Comparison of ENCODE assay signal across 1 cellular context in genomic region chr13:79480954-79481684, GRCh38.
TF ChIP-seq lines count a peak whose summit lies in the region.

Gene NDFIP2 (plus strand): TSS chr13:79481155. CDS start chr13:79481204, 49 bp downstream.

TF ChIP-seq in HepG2, 621 proteins besides CTCF, POLR2A, EP300 and RAD21 (continued from another document and continues in another):
- TF ChIP-seq ZNF784 (CRISPR knock-in tag; IDR thresholded peaks at IDR 0.05; ENCODE audit: borderline replicate concordance) (no peak), ZBTB26 (CRISPR knock-in tag; IDR thresholded peaks at IDR 0.05; ENCODE audit: borderline replicate concordance) (no peak), KLF13 (CRISPR knock-in tag; IDR thresholded peaks at IDR 0.05) (no peak), ATF7 (IDR thresholded peaks at IDR 0.05) (no peak), ATF7 (CRISPR knock-in tag; IDR thresholded peaks at IDR 0.05) (no peak), GATAD1 (CRISPR knock-in tag; IDR thresholded peaks at IDR 0.05) (peak; percentile 82), ZNF543 (CRISPR knock-in tag; IDR thresholded peaks at IDR 0.05) (peak; percentile 84), ZNF629 (CRISPR knock-in tag; conservative IDR thresholded peaks at IDR 0.05) (no peak), HOXA7 (CRISPR knock-in tag; IDR thresholded peaks at IDR 0.05) (no peak), ZNF768 (CRISPR knock-in tag; IDR thresholded peaks at IDR 0.05) (peak; percentile 70; the same call in 1 of the 2 replicates), ZBTB38 (CRISPR knock-in tag; IDR thresholded peaks at IDR 0.05) (peak; percentile 59; the same call in 1 of the 2 replicates), ZNF235 (CRISPR knock-in tag; IDR thresholded peaks at IDR 0.05; ENCODE audit: borderline replicate concordance) (no peak), HOXA9 (CRISPR knock-in tag; IDR thresholded peaks at IDR 0.05; ENCODE audit: borderline replicate concordance) (peak; percentile 34; the same call in 1 of the 2 replicates), ZNF441 (CRISPR knock-in tag; IDR thresholded peaks at IDR 0.05; ENCODE audit: borderline replicate concordance) (0 out of 2 replicates have a peak, but pooled peaks have one; percentile 73), PAWR (CRISPR knock-in tag; IDR thresholded peaks at IDR 0.05; ENCODE audit: borderline replicate concordance) (no peak), MYC (CRISPR knock-in tag; IDR thresholded peaks at IDR 0.05; ENCODE audit: borderline replicate concordance) (peak; percentile 73), PAX8 (CRISPR knock-in tag; IDR thresholded peaks at IDR 0.05; ENCODE audit: borderline replicate concordance) (no peak), HOMEZ (CRISPR knock-in tag; IDR thresholded peaks at IDR 0.05; ENCODE audit: low read depth) (no peak), MEIS2 (CRISPR knock-in tag; IDR thresholded peaks at IDR 0.05) (peak; percentile 74; the same call in 1 of the 2 replicates), ZNF761 (CRISPR knock-in tag; conservative IDR thresholded peaks at IDR 0.05) (no peak), NFYB (CRISPR knock-in tag; IDR thresholded peaks at IDR 0.05) (peak; percentile 63), ZFP41 (CRISPR knock-in tag; IDR thresholded peaks at IDR 0.05; ENCODE audit: borderline replicate concordance) (no peak), ZBTB10 (CRISPR knock-in tag; IDR thresholded peaks at IDR 0.05; ENCODE audit: borderline replicate concordance) (no peak), TOE1 (CRISPR knock-in tag; IDR thresholded peaks at IDR 0.05) (no peak), ATF6 (CRISPR knock-in tag; conservative IDR thresholded peaks at IDR 0.05) (no peak), AHR (CRISPR knock-in tag; IDR thresholded peaks at IDR 0.05) (no peak), GLMP (CRISPR knock-in tag; IDR thresholded peaks at IDR 0.05; ENCODE audit: borderline replicate concordance) (no peak), ZFP36L2 (CRISPR knock-in tag; IDR thresholded peaks at IDR 0.05) (no peak), ZBTB1 (CRISPR knock-in tag; IDR thresholded peaks at IDR 0.05; ENCODE audit: borderline replicate concordance) (no peak), BRF2 (CRISPR knock-in tag; IDR thresholded peaks at IDR 0.05) (peak; percentile 63; the same call in 1 of the 2 replicates), CEBPB (IDR thresholded peaks at IDR 0.05; ENCODE audit: borderline replicate concordance, low read depth, low read length) (no peak), TGIF2 (CRISPR knock-in tag; IDR thresholded peaks at IDR 0.05) (0 out of 2 replicates have a peak, but pooled peaks have one; percentile 58), CHD2 (IDR thresholded peaks at IDR 0.05; ENCODE audit: low read depth, low read length) (no peak), ZMYM4 (CRISPR knock-in tag; IDR thresholded peaks at IDR 0.05) (peak; percentile 93), ZNF138 (CRISPR knock-in tag; IDR thresholded peaks at IDR 0.05; ENCODE audit: low read depth) (no peak), ZNF670 (CRISPR knock-in tag; IDR thresholded peaks at IDR 0.05; ENCODE audit: borderline replicate concordance) (no peak), KLF15 (CRISPR knock-in tag; IDR thresholded peaks at IDR 0.05; ENCODE audit: borderline replicate concordance) (no peak), ZNF18 (CRISPR knock-in tag; IDR thresholded peaks at IDR 0.05; ENCODE audit: insufficient replicate concordance) (peak; percentile 11), ZNF746 (CRISPR knock-in tag; IDR thresholded peaks at IDR 0.05) (no peak), NFE2L1 (CRISPR knock-in tag; IDR thresholded peaks at IDR 0.05; ENCODE audit: borderline replicate concordance) (no peak; the same call in 1 of the 2 replicates), THAP7 (CRISPR knock-in tag; IDR thresholded peaks at IDR 0.05) (0 out of 2 replicates have a peak, but pooled peaks have one; percentile 48), ZNF644 (CRISPR knock-in tag; IDR thresholded peaks at IDR 0.05; ENCODE audit: low read depth) (0 out of 2 replicates have a peak, but pooled peaks have one; percentile 10), CEBPG (CRISPR knock-in tag; IDR thresholded peaks at IDR 0.05) (no peak), ISL2 (CRISPR knock-in tag; IDR thresholded peaks at IDR 0.05) (peak; percentile 64; the same call in 1 of the 2 replicates), FOXA1 (IDR thresholded peaks at IDR 0.05) (no peak), FOXA1 (CRISPR knock-in tag; IDR thresholded peaks at IDR 0.05) (0 out of 2 replicates have a peak, but pooled peaks have one; percentile 8), HMGXB4 (CRISPR knock-in tag; IDR thresholded peaks at IDR 0.05; ENCODE audit: borderline replicate concordance in 1 of 2, low read depth in 1 of 2) (peak; percentile 82 to 93), ZNF317 (CRISPR knock-in tag; IDR thresholded peaks at IDR 0.05) (peak; percentile 69), MIER2 (CRISPR knock-in tag; IDR thresholded peaks at IDR 0.05) (no peak), KDM5B (CRISPR knock-in tag; IDR thresholded peaks at IDR 0.05; ENCODE audit: borderline replicate concordance) (peak; percentile 88), MXD3 (CRISPR knock-in tag; IDR thresholded peaks at IDR 0.05) (peak; percentile 88)
